In the genomic region with DNA sequence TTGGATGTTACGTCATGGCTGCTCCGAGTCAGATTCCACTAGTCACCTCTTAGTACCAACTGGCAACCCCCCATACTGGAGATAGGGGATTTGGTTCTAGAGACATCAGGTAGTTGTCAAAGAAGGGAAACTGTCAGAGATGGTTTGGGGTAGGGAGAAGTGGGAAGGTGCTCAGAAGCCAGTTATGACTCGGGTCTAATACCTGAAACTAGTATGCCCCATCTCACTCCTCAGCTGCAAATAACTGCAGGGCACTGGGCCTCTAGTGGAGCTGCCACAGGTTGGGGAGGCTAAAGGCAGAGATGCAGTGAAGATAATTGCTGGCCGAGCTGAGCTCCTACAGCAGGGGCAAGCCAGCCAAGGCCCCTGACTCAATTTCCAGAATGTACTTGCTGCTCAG, we compare ENCODE assay signal across 16 cellular contexts. TPM values are rescaled to one million over a fixed set of nuclear protein-coding genes. Genes with fewer than 3 reads are reported as not detected.
DNase-seq lines count a peak whose midpoint lies in the region; ATAC-seq, FAIRE-seq and TF ChIP-seq lines count a peak whose summit lies in the region.
"Had no signal": no experiment of that assay in that cellular context is flagged by ENCODE, and none has a peak within 500 bp of the region (broad histone marks: within the 10 kb centered on the region; RNA-seq: fewer than 3 reads in every experiment).

No MANE protein-coding gene starts in this region.

- H3K27ac ChIP-seq in small intestine (ENCODE audit: low read depth in 1 of 2, low read length in 1 of 2) = no peak overlapping the region
- H3K27ac ChIP-seq: BLaER1 had no signal

- H3K9me3 ChIP-seq in small intestine (ENCODE audit: control insufficient read depth, low read depth) = no peaks in the 10 kb centered on the region
- H3K9me3 ChIP-seq: BLaER1, Caco-2 had no signal

- peak overlapping the region; percentile 38; the same call in 1 of the 2 replicates for H3K27ac Mint-ChIP-seq in HFFc6

- no peak for TF ChIP-seq CTCF in HFFc6 (IDR thresholded peaks at IDR 0.05)
- TF ChIP-seq CTCF in bronchial epithelial cell (IDR thresholded peaks at IDR 0.05; ENCODE audit: insufficient read depth, low read length, severe bottlenecking) = no peak

- H3K4me1 Mint-ChIP-seq in HFFc6 (ENCODE audit: low read depth) = peaks cover 26% of the 10 kb centered on the region
- H3K4me1 Mint-ChIP-seq: CD8-positive, alpha-beta memory T cell had no signal

- no peaks in the 10 kb centered on the region for H3K9me3 Mint-ChIP-seq in HFFc6
- H3K9me3 Mint-ChIP-seq: CD8-positive, alpha-beta memory T cell had no signal

- no peaks in the 10 kb centered on the region for H3K36me3 Mint-ChIP-seq in HFFc6 (ENCODE audit: low read depth)
- H3K36me3 Mint-ChIP-seq: CD8-positive, alpha-beta memory T cell had no signal

- H3K4me3 Mint-ChIP-seq in HFFc6 = no peak overlapping the region
- H3K4me3 Mint-ChIP-seq: CD8-positive, alpha-beta memory T cell had no signal

- no peaks in the 10 kb centered on the region for H3K4me1 ChIP-seq in small intestine (ENCODE audit: control insufficient read depth in 2 of 2, insufficient read depth in 1 of 2, low read depth in 1 of 2, low read length in 1 of 2)
- H3K4me1 ChIP-seq: Caco-2 had no signal

- peaks cover 4% of the 10 kb centered on the region for H3K27me3 Mint-ChIP-seq in HFFc6 (ENCODE audit: insufficient read depth)

- peak; percentile 82 for FAIRE-seq in bronchial epithelial cell (lab: Jason Lieb, UNC)
- no peak for FAIRE-seq in small intestine (lab: Jason Lieb, UNC)
- FAIRE-seq: H1 had no signal

- WGBS in small intestine, 3 donors = 76 to 88% (median 87%) methylated on average over 4 of the region's 4 CpGs

- peak; percentile 78 for ATAC-seq in GM18511 (IDR thresholded peaks at IDR 0.05; ENCODE audit: unreplicated experiment)
- peak; percentile 86 for ATAC-seq in HG03025 (IDR thresholded peaks at IDR 0.05; ENCODE audit: low FRiP score, unreplicated experiment)
- ATAC-seq: HCT116 had no signal

- no peaks in the 10 kb centered on the region for H3K36me3 ChIP-seq in bronchial epithelial cell (ENCODE audit: control insufficient read depth, insufficient read depth, low read length)
- no peaks in the 10 kb centered on the region for H3K36me3 ChIP-seq in small intestine (ENCODE audit: control insufficient read depth in 2 of 2, insufficient read depth in 2 of 2, low read length in 2 of 2)
- H3K36me3 ChIP-seq: BLaER1 had no signal

- DNase-seq in HFFc6 = no peak
- DNase-seq in bronchial epithelial cell (ENCODE audit: low read depth) = no peak
- no peak for DNase-seq in H4 (ENCODE audit: low spot score)
- DNase-seq in small intestine = no peak
- DNase-seq in activated T-cell treated with anti-CD3 and anti-CD28 coated beads for 4 hours = no peak
- DNase-seq: 8988T; AML-193; Caco-2; CD8-positive, alpha-beta memory T cell; DND-41; GF-D8 had no signal

- H3K4me3 ChIP-seq in bronchial epithelial cell (ENCODE audit: low read depth, low read length) (no peak overlapping the region), small intestine (ENCODE audit: low read depth in 1 of 2, low read length in 2 of 2) (no peak overlapping the region)
- H3K4me3 ChIP-seq: BLaER1 had no signal

- H3K27me3 ChIP-seq in bronchial epithelial cell (ENCODE audit: control insufficient read depth, insufficient read depth, low read length) = no peaks in the 10 kb centered on the region
- H3K27me3 ChIP-seq in small intestine (ENCODE audit: control insufficient read depth in 2 of 2, insufficient read depth in 2 of 2, low read length in 2 of 2) = no peaks in the 10 kb centered on the region

RNA-seq across cellular contexts. Expression of gene OTUD6A, which starts 30.0 kb away (rescaled TPM):
- not detected for total RNA-seq in HFFc6 (2021; fragmentation: NEBNext Ultra II Directional; extraction: Animal tissue kit (Norgen Biotek cat#: 25700))
- not detected in 2 replicates for total RNA-seq in bronchial epithelial cell
- not detected in 2 replicates for total RNA-seq in H4 (2014; rRNA removed; shearing (Covaris generic))
- polyA plus RNA-seq in small intestine = not detected
- total RNA-seq: Caco-2; CD8-positive, alpha-beta memory T cell had no signal
- polyA plus RNA-seq: CD8-positive, alpha-beta memory T cell had no signal

RNA-seq across cellular contexts. Expression of gene IGBP1, which starts 41.0 kb away (rescaled TPM):
- total RNA-seq in HFFc6 (2021; fragmentation: NEBNext Ultra II Directional; extraction: Animal tissue kit (Norgen Biotek cat#: 25700)) = 10 to 100 TPM; 35.1 to 39.9 (median 37.4) TPM
- 75.8 and 107 TPM in 2 replicates for total RNA-seq in bronchial epithelial cell
- total RNA-seq in H4 (2014; rRNA removed; shearing (Covaris generic)) = 80.2 and 88.6 TPM in 2 replicates
- polyA plus RNA-seq in small intestine = 100 to 1,000 TPM in 2 of 3 donors, 10 to 100 TPM in 1; 72.6 to 152 (median 140) TPM

RNA-seq across cellular contexts. Expression of gene AWAT2, which starts 42.5 kb away (rescaled TPM):
- not detected for total RNA-seq in HFFc6 (2021; fragmentation: NEBNext Ultra II Directional; extraction: Animal tissue kit (Norgen Biotek cat#: 25700))
- not detected in 2 replicates for total RNA-seq in bronchial epithelial cell
- not detected in 2 replicates for total RNA-seq in H4 (2014; rRNA removed; shearing (Covaris generic))
- not detected for polyA plus RNA-seq in small intestine
- total RNA-seq: Caco-2; CD8-positive, alpha-beta memory T cell; H1 had no signal
- polyA plus RNA-seq: CD8-positive, alpha-beta memory T cell; H1 had no signal
